ENCODE assay signal across 16 cellular contexts in the genomic region with DNA sequence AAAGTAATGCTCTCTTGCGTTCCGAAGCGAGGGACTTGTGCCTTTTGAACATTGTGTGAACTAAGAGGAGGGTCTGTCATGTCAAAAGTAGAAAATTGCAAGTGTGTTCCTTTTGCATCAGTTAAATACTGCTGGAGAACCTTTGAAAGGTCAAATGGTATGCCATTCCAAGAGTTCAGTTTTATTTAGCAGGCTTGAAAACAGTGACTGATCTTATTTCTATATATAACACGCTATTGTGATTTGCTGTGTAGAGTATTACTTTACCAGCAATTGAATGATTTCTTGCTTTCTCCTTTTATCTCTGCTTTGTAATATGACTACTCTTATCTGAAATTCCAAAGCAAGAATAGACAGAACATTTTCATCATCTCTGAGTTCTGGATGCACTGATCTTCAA. TPM values are rescaled to one million over a fixed set of nuclear protein-coding genes. Genes with fewer than 3 reads are reported as not detected.
DNase-seq lines count a peak whose midpoint lies in the region; ATAC-seq, FAIRE-seq and TF ChIP-seq lines count a peak whose summit lies in the region.
"Had no signal": no experiment of that assay in that cellular context is flagged by ENCODE, and none has a peak within 500 bp of the region (broad histone marks: within the 10 kb centered on the region; RNA-seq: fewer than 3 reads in every experiment).

Gene TECRL (minus strand): TSS at position 151 of the 400 bp plus-strand sequence. CDS start 99 bp downstream, at position 52.

- WGBS in heart left ventricle, 4 donors: 30 to 41% (median 36%) methylated on average over 4 of the region's 4 CpGs
- 42 to 58% (median 50%) methylated on average over 4 of the region's 4 CpGs for WGBS in psoas muscle, 3 donors

- peak in 1 of 2 donors; percentile 54 for TF ChIP-seq POLR2A in heart left ventricle (IDR thresholded peaks at IDR 0.05)

- H3K9me3 ChIP-seq in heart left ventricle (no peaks in the 10 kb centered on the region), right atrium auricular region (no peaks in the 10 kb centered on the region), psoas muscle (no peaks in the 10 kb centered on the region)
- H3K9me3 ChIP-seq: BLaER1 treated with 17β-estradiol and CSF1 and Interleukin-3, amounts not matched to agents 10 nM and 100 nM; HAP-1 had no signal

- H3K27me3 ChIP-seq in heart left ventricle: no peaks in the 10 kb centered on the region
- no peaks in the 10 kb centered on the region for H3K27me3 ChIP-seq in right atrium auricular region
- H3K27me3 ChIP-seq in psoas muscle (ENCODE audit: insufficient read depth in 3 of 3, low read length in 2 of 3): no peaks in the 10 kb centered on the region
- H3K27me3 ChIP-seq: BLaER1 treated with 17β-estradiol and CSF1 and Interleukin-3, amounts not matched to agents 10 nM and 100 nM had no signal

- H3K36me3 ChIP-seq in heart left ventricle: no peaks in the 10 kb centered on the region
- H3K36me3 ChIP-seq in right atrium auricular region: no peaks in the 10 kb centered on the region
- no peaks in the 10 kb centered on the region for H3K36me3 ChIP-seq in psoas muscle (ENCODE audit: insufficient read depth in 1 of 2, low read depth in 1 of 2)
- H3K36me3 ChIP-seq: BLaER1 treated with 17β-estradiol and CSF1 and Interleukin-3, amounts not matched to agents 10 nM and 100 nM; HAP-1 had no signal

- DNase-seq in Right ventricle myocardium inferior (ENCODE audit: missing footprints): no peak
- no peak for DNase-seq in heart left ventricle
- no peak for DNase-seq in right atrium auricular region (ENCODE audit: low spot score)
- DNase-seq in psoas muscle: no peak
- no peak for DNase-seq in GM19239 (ENCODE audit: insufficient read length, low spot score)
- no peak for DNase-seq in dermis blood vessel endothelial cell
- no peak for DNase-seq in activated CD4-positive, alpha-beta T cell treated with anti-CD3 and anti-CD28 coated beads for 48 hours
- DNase-seq: ACHN; CD4-positive, CD25-positive, alpha-beta regulatory T cell had no signal

- H3K4me1 ChIP-seq in heart left ventricle (no peaks in the 10 kb centered on the region), right atrium auricular region (no peaks in the 10 kb centered on the region), psoas muscle (no peaks in the 10 kb centered on the region)
- H3K4me1 ChIP-seq: BLaER1 treated with 17β-estradiol and CSF1 and Interleukin-3, amounts not matched to agents 10 nM and 100 nM had no signal

- no peak for FAIRE-seq in GM19239 (lab: Jason Lieb, UNC)
- FAIRE-seq: H1 had no signal

- intact Hi-C loops in Right ventricle myocardium inferior (cut with DNase I) (loop anchor here (2.0 to 5.0 kb wide), 2 partner anchors 67 to 124 kb away; no protein-coding TSS in a partner anchor), heart left ventricle (cut with DNase I) (loop anchor here in 6 of 10 donors (2.0 to 10.0 kb wide), 7 partner anchors 64 to 128 kb away; no protein-coding TSS in a partner anchor), psoas muscle (cut with DNase I) (no loop called here)

- peak within 1 kb of the TSS; percentile 27 to 61 (median 51) for H3K4me3 ChIP-seq in heart left ventricle
- H3K4me3 ChIP-seq in right atrium auricular region: peak within 1 kb of the TSS; percentile 47 to 50
- peak within 1 kb of the TSS; percentile 59 for H3K4me3 ChIP-seq in psoas muscle
- H3K4me3 ChIP-seq: BLaER1 treated with 17β-estradiol and CSF1 and Interleukin-3, amounts not matched to agents 10 nM and 100 nM; HAP-1 had no signal

- H3K27ac ChIP-seq in heart left ventricle (peak within 1 kb of the TSS; percentile 50 to 85 (median 72)), right atrium auricular region (peak within 1 kb of the TSS; percentile 37 to 70), psoas muscle (peak within 1 kb of the TSS; percentile 57)
- H3K27ac ChIP-seq: BLaER1 treated with 17β-estradiol and CSF1 and Interleukin-3, amounts not matched to agents 10 nM and 100 nM had no signal

- TF ChIP-seq CTCF in heart left ventricle (IDR thresholded peaks at IDR 0.05) (no peak), right atrium auricular region (IDR thresholded peaks at IDR 0.05) (no peak), psoas muscle (IDR thresholded peaks at IDR 0.05) (no peak)

- ATAC-seq in Right ventricle myocardium inferior (peak; percentile 68), heart left ventricle (peak; percentile 35 to 88 (median 70)), psoas muscle (peak in 3 of 4 donors; percentile 31 to 64 (median 53)), GM18519 (IDR thresholded peaks at IDR 0.05; ENCODE audit: low FRiP score, unreplicated experiment) (no peak)

RNA-seq across cellular contexts. Expression of gene TECRL, which starts in this region (rescaled TPM):
- total RNA-seq in Right ventricle myocardium inferior: 1,120 TPM
- 1,000 to 10,000 TPM in 5 of 9 donors, 100 to 1,000 TPM in 4; 652 to 1,384 (median 1,052) TPM for total RNA-seq in heart left ventricle
- 100 to 1,000 TPM; 353 to 454 TPM for polyA plus RNA-seq in heart left ventricle
- total RNA-seq in right atrium auricular region: 100 to 1,000 TPM; 203 to 712 TPM
- total RNA-seq in psoas muscle: 10 to 100 TPM; 47.9 to 65.0 (median 54.9) TPM
- polyA plus RNA-seq in psoas muscle: 10 to 100 TPM in 2 of 3 donors, 1 to 10 TPM in 1; 5.0 to 21.4 (median 12.6) TPM
- not detected in 2 replicates for total RNA-seq in dermis blood vessel endothelial cell
- total RNA-seq: A172; CD4-positive, CD25-positive, alpha-beta regulatory T cell; Daoy; H1; HT1080 had no signal
- polyA plus RNA-seq: CD4-positive, CD25-positive, alpha-beta regulatory T cell; H1 had no signal

Comparison
In these comparisons a context has a peak if more than half of its experiments do, and no peak if none do; other contexts are left out.
1. RNA of gene TECRL (total RNA-seq): 1,120 TPM in Right ventricle myocardium inferior (single experiment), 652 to 1,384 TPM in heart left ventricle, 203 to 712 TPM in right atrium auricular region and 47.9 to 65.0 TPM in psoas muscle; not detected in dermis blood vessel endothelial cell; every median in the first group is over 10 times any median in the second.
2. RNA of gene TECRL (polyA plus RNA-seq): 353 to 454 TPM in heart left ventricle; 5.0 to 21.4 TPM in psoas muscle; every median in the first group is over 10 times any median in the second.
3. intact Hi-C loops: an anchor here in Right ventricle myocardium inferior (2.0 to 5.0 kb wide) and heart left ventricle (2.0 to 10.0 kb wide); none called in psoas muscle.
4. Peak in every context shown above with its lines, with median percentiles within 50 percentile points of each other: H3K27ac ChIP-seq and H3K4me3 ChIP-seq.